22 cellular contexts compared by ENCODE assay signal in the genomic region with DNA sequence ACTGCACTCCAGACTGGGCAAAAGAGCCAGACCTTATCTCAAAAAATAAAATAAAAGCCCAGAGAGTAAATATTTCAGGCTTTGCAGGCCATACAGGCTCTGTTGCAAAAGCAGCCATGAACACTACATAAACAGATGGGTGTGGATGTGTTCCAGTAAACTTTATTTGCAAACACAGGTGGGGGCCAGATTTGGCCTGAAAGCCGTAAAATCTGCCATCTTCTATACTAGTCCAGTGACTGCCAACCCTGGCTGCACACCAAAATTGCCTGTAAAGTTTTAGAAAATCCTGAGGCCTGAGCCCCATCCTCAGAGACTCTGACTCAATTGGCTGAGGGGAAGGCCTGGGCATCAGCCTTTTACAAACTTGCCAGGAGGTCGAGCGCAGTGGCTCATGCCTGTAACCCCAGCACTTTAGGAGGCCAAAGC.
DNase-seq lines count a peak whose midpoint lies in the region; ATAC-seq, FAIRE-seq and TF ChIP-seq lines count a peak whose summit lies in the region.
"Had no signal": no experiment of that assay in that cellular context is flagged by ENCODE, and none has a peak within 500 bp of the region (broad histone marks: within the 10 kb centered on the region; RNA-seq: fewer than 3 reads in every experiment).

No MANE protein-coding gene starts in this region.

- H3K14ac ChIP-seq in H9 (ENCODE audit: insufficient read depth, low read length): no peak overlapping the region

- H3K4me2 ChIP-seq in BLaER1: peak overlapping the region; percentile 30
- no peak overlapping the region for H3K4me2 ChIP-seq in H9 (ENCODE audit: insufficient read depth, insufficient read length, low read length)

- H3K79me1 ChIP-seq in H9 (ENCODE audit: insufficient read depth, low read depth, low read length, poor library complexity, severe bottlenecking): peaks cover 1% of the 10 kb centered on the region

- intact Hi-C loops in adrenal gland (cut with DNase I): no loop called here
- intact Hi-C loops in right lobe of liver (cut with DNase I): loop anchor here in 1 of 2 donors (10.0 kb wide), 1 partner anchor 48 kb away; no protein-coding TSS in a partner anchor

- H4K20me1 ChIP-seq in BLaER1 (peaks cover 88% of the 10 kb centered on the region), H9 (ENCODE audit: control insufficient read depth, insufficient read depth, insufficient read length) (peaks cover 4% of the 10 kb centered on the region)

- DNase-seq in H9 (no peak), adrenal gland (no peak), right lobe of liver (peak; percentile 54 to 74 (median 68)), HTR-8/SVneo (ENCODE audit: insufficient read length, low spot score) (no peak), 8988T (no peak), NCI-H82 (lab: John Stamatoyannopoulos, UW) (no peak)
- no peak for DNase-seq in stimulated activated CD8-positive, alpha-beta memory T cell treated with anti-CD3 and anti-CD28 coated beads, Interleukin-4, amount 100 ng/mL, for 48 hours
- DNase-seq: activated CD4-positive, alpha-beta memory T cell treated with anti-CD3 and anti-CD28 coated beads for 36 hours; activated naive CD4-positive, alpha-beta T cell; activated T-cell treated with anti-CD3 and anti-CD28 coated beads, Interleukin-2, amount 50 U/mL, for 1 hour; aorta; effector memory CD4-positive, alpha-beta T cell; esophagus squamous epithelium; glutamatergic neuron; MG63; NCI-H1694; NCI-H2227 treated with DMSO at 0.1 percent for 48 hours; upper lobe of left lung had no signal

- WGBS in H9 (ENCODE audit: extremely low coverage, insufficient read length, low lambda C conversion rate): no CpG with 5 or more reads among the region's 3 CpGs
- 87 to 94% (median 90%) methylated on average over 3 of the region's 3 CpGs for WGBS in adrenal gland, 4 donors
- 60% methylated on average over 1 of the region's 3 CpGs for WGBS in right lobe of liver (ENCODE audit: insufficient coverage, low coverage, low lambda C conversion rate, missing lambda C conversion rate)

- no peak overlapping the region for H2AK5ac ChIP-seq in H9 (ENCODE audit: insufficient read length, low read length)

- H3K4me3 Mint-ChIP-seq in H9: no peak overlapping the region
- H3K4me3 Mint-ChIP-seq: activated CD4-positive, alpha-beta memory T cell treated with anti-CD3 and anti-CD28 coated beads for 36 hours; T-helper 1 cell treated with Interleukin-12 subunit alpha and Interleukin-12 subunit beta and Interleukin-4 antibody, amounts not matched to agents 30 μg/mL and 1 μg/mL, for 36 hours had no signal

- H4K91ac ChIP-seq in H9 (ENCODE audit: insufficient read length, low read depth, low read length): no peak overlapping the region

- H3K4ac ChIP-seq in H9 (ENCODE audit: low read depth, low read length): no peak overlapping the region

- peaks cover 86% of the 10 kb centered on the region for H3K4me1 ChIP-seq in BLaER1
- no peaks in the 10 kb centered on the region for H3K4me1 ChIP-seq in H9 (ENCODE audit: insufficient read depth, low read length)
- H3K4me1 ChIP-seq in adrenal gland (replicated peaks in 1 of 2): peaks cover 22 to 42% of the 10 kb centered on the region in 2 donors
- H3K4me1 ChIP-seq in right lobe of liver: peaks cover 0 to 22% (median 10%) of the 10 kb centered on the region in 4 donors
- H3K4me1 ChIP-seq: upper lobe of left lung had no signal

- no peak overlapping the region for H2BK120ac ChIP-seq in H9 (ENCODE audit: low read depth, low read length, poor library complexity, severe bottlenecking)

- TF ChIP-seq POLR2A in adrenal gland (IDR thresholded peaks at IDR 0.05) (no peak), right lobe of liver (IDR thresholded peaks at IDR 0.05) (no peak)

- peaks cover 36 to 82% (median 80%) of the 10 kb centered on the region in 3 experiments for H3K36me3 Mint-ChIP-seq in H9 (ENCODE audit: insufficient read depth in 1 of 3, low read depth in 3 of 3)

- H3K27me3 ChIP-seq in BLaER1 (no peaks in the 10 kb centered on the region), H9 (ENCODE audit: insufficient read depth, low read length) (no peaks in the 10 kb centered on the region), adrenal gland (no peaks in the 10 kb centered on the region), right lobe of liver (no peaks in the 10 kb centered on the region)
- H3K27me3 ChIP-seq: esophagus squamous epithelium, MG63, upper lobe of left lung had no signal

- H4K5ac ChIP-seq in H9 (ENCODE audit: insufficient read length, low read depth, low read length): no peak overlapping the region

- H3K56ac ChIP-seq in H9 (ENCODE audit: insufficient read length, low read depth, low read length): no peak overlapping the region

- H3K79me2 ChIP-seq in H9 (ENCODE audit: insufficient read depth, low read length): no peaks in the 10 kb centered on the region; the same call in 1 of the 2 replicates

- 0 out of 2 replicates have a peak overlapping the region, but pooled peaks have one; percentile 3 for H3K9ac ChIP-seq in BLaER1
- H3K9ac ChIP-seq in H9 (ENCODE audit: extremely low read depth, insufficient read length, low read length): no peak overlapping the region

- no peaks in the 10 kb centered on the region for H3K27me3 Mint-ChIP-seq in H9 (ENCODE audit: low read depth)
- H3K27me3 Mint-ChIP-seq: activated CD4-positive, alpha-beta memory T cell treated with anti-CD3 and anti-CD28 coated beads for 36 hours had no signal

- no peak overlapping the region for H4K8ac ChIP-seq in H9 (replicated peaks; ENCODE audit: insufficient read length, low read depth, low read length)

- H3T11ph ChIP-seq in H9 (ENCODE audit: low read length): no peak overlapping the region

- H3K36me3 ChIP-seq in BLaER1: peaks cover 94% of the 10 kb centered on the region
- peaks cover 0 to 44% of the 10 kb centered on the region in 2 donors for H3K36me3 ChIP-seq in adrenal gland (replicated peaks in 1 of 2)
- peaks cover 0 to 18% (median 2%) of the 10 kb centered on the region in 4 donors for H3K36me3 ChIP-seq in right lobe of liver

- no peak overlapping the region for H3K18ac ChIP-seq in H9 (ENCODE audit: insufficient read length, low read depth, low read length)

- H3K4me3 ChIP-seq in BLaER1 (no peak overlapping the region), adrenal gland (no peak overlapping the region), right lobe of liver (no peak overlapping the region)
- H3K4me3 ChIP-seq: esophagus squamous epithelium, lung, MG63, upper lobe of left lung had no signal

- H3K23me2 ChIP-seq in H9 (ENCODE audit: insufficient read length, low read depth, low read length, poor library complexity, severe bottlenecking): no peaks in the 10 kb centered on the region

- no peaks in the 10 kb centered on the region for H3K4me1 Mint-ChIP-seq in H9

- H2BK5ac ChIP-seq in H9 (ENCODE audit: insufficient read length, low read length): no peak overlapping the region

- H2BK20ac ChIP-seq in H9 (ENCODE audit: low read depth, low read length, poor library complexity, severe bottlenecking): no peak overlapping the region

- TF ChIP-seq CTCF in H9 (conservative IDR thresholded peaks at IDR 0.05) (no peak), adrenal gland (IDR thresholded peaks at IDR 0.05) (no peak), right lobe of liver (IDR thresholded peaks at IDR 0.05) (no peak)

- no peak overlapping the region for H2BK12ac ChIP-seq in H9 (ENCODE audit: insufficient read length, low read depth, low read length)

- H3K27ac ChIP-seq in BLaER1 (peak overlapping the region; percentile 27; the same call in 1 of the 2 replicates), H9 (ENCODE audit: insufficient read length, low read depth, low read length) (no peak overlapping the region), adrenal gland (peak overlapping the region in 4 of 5 donors; percentile 28 to 61 (median 48)), right lobe of liver (peak overlapping the region; percentile 23 to 59 (median 30))

- H3K27ac Mint-ChIP-seq in H9: peak overlapping the region in 2 of 3 experiments; percentile 73 to 74; a peak in 3 of 7 replicates
- H3K27ac Mint-ChIP-seq: activated CD4-positive, alpha-beta memory T cell treated with anti-CD3 and anti-CD28 coated beads for 36 hours; T-helper 1 cell treated with Interleukin-12 subunit alpha and Interleukin-12 subunit beta and Interleukin-4 antibody, amounts not matched to agents 30 μg/mL and 1 μg/mL, for 36 hours had no signal

- no peaks in the 10 kb centered on the region for H3K9me3 Mint-ChIP-seq in H9
- H3K9me3 Mint-ChIP-seq: activated CD4-positive, alpha-beta memory T cell treated with anti-CD3 and anti-CD28 coated beads for 36 hours; T-helper 1 cell treated with Interleukin-12 subunit alpha and Interleukin-12 subunit beta and Interleukin-4 antibody, amounts not matched to agents 30 μg/mL and 1 μg/mL, for 36 hours had no signal

- ATAC-seq in right lobe of liver: peak; percentile 80 to 91 (median 85)

- H3K23ac ChIP-seq in H9 (ENCODE audit: insufficient read length, low read depth, low read length): no peak overlapping the region

- H2AFZ ChIP-seq in H9 (ENCODE audit: low read length): no peak overlapping the region

- no peak for FAIRE-seq in HTR-8/SVneo (lab: Jason Lieb, UNC)
- FAIRE-seq: H1 had no signal

- H3K9me3 ChIP-seq in BLaER1 (no peaks in the 10 kb centered on the region), H9 (ENCODE audit: control insufficient read depth, low read depth, low read length) (no peaks in the 10 kb centered on the region), adrenal gland (replicated peaks in 1 of 3) (no peaks in the 10 kb centered on the region), right lobe of liver (no peaks in the 10 kb centered on the region)
- H3K9me3 ChIP-seq: esophagus squamous epithelium, MG63, upper lobe of left lung had no signal

- no peak overlapping the region for H2BK15ac ChIP-seq in H9 (ENCODE audit: low read depth, low read length)

Comparison
In these comparisons a context has a peak if more than half of its experiments do, and no peak if none do; other contexts are left out.
1. DNase-seq: peak in right lobe of liver (3 of 3); none in H9 (single experiment), adrenal gland (0 of 7), HTR-8/SVneo (single experiment), stimulated activated CD8-positive, alpha-beta memory T cell treated with anti-CD3 and anti-CD28 coated beads, Interleukin-4, amount 100 ng/mL, for 48 hours (single experiment), 8988T (single experiment) and NCI-H82 (single experiment).